ENCODE assay signal across 1 cellular context in the genomic region with DNA sequence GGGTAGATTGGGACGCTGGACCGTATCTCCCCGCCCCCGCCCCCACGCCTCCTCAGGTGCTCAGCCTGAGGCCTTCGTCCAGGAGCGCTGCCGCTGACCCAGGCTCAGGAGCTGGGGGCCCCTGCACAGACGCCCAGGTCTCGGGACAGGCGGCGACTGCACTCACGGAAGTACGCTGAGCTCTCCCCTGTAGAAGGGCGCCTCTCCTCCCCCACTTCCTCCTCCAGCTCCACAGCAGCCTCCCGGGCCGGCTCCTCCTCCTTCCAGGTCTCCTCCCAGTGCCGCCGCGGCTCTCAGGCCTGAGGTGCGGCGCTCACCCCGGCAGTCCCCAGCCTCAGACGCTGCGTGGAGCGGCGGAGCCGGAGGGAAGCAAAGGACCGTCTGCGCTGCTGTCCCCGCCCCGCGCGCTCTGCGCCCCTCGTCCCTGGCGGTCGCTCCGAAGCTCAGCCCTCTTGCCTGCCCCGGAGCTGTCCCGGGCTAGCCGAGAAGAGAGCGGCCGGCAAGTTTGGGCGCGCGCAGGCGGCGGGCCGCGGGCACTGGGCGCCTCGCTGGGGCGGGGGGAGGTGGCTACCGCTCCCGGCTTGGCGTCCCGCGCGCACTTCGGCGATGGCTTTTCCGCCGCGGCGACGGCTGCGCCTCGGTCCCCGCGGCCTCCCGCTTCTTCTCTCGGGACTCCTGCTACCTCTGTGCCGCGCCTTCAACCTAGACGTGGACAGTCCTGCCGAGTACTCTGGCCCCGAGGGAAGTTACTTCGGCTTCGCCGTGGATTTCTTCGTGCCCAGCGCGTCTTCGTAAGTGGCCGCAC.
A peak's percentile ranks its signal among the peaks of the same experiment; 100 is the strongest.
TF ChIP-seq lines count a peak whose summit lies in the region.

A gene (plus strand): TSS at position 324 of the 805 bp plus-strand sequence. CDS start 283 bp downstream, at position 607.

TF ChIP-seq in HepG2, 621 proteins besides CTCF, POLR2A, EP300 and RAD21 (continued from another document and continues in another):
- TF ChIP-seq, protein P1, sequence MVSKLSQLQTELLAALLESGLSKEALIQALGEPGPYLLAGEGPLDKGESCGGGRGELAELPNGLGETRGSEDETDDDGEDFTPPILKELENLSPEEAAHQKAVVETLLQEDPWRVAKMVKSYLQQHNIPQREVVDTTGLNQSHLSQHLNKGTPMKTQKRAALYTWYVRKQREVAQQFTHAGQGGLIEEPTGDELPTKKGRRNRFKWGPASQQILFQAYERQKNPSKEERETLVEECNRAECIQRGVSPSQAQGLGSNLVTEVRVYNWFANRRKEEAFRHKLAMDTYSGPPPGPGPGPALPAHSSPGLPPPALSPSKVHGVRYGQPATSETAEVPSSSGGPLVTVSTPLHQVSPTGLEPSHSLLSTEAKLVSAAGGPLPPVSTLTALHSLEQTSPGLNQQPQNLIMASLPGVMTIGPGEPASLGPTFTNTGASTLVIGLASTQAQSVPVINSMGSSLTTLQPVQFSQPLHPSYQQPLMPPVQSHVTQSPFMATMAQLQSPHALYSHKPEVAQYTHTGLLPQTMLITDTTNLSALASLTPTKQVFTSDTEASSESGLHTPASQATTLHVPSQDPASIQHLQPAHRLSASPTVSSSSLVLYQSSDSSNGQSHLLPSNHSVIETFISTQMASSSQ (IDR thresholded peaks at IDR 0.05; ENCODE audit: low read depth): no peak
- TF ChIP-seq, protein P1 (CRISPR knock-in tag; IDR thresholded peaks at IDR 0.05; ENCODE audit: borderline replicate concordance): peak; percentile 74; the same call in 1 of the 2 replicates
- peak; percentile 84 for TF ChIP-seq ZBTB7A (CRISPR knock-in tag; IDR thresholded peaks at IDR 0.05)
- 0 out of 2 replicates have a peak, but pooled peaks have one; percentile 43 for TF ChIP-seq FOXK1 (CRISPR knock-in tag; IDR thresholded peaks at IDR 0.05; ENCODE audit: borderline replicate concordance, low read depth)
- TF ChIP-seq, protein P2, sequence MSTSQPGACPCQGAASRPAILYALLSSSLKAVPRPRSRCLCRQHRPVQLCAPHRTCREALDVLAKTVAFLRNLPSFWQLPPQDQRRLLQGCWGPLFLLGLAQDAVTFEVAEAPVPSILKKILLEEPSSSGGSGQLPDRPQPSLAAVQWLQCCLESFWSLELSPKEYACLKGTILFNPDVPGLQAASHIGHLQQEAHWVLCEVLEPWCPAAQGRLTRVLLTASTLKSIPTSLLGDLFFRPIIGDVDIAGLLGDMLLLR (CRISPR knock-in tag; IDR thresholded peaks at IDR 0.05): peak; percentile 94
- TF ChIP-seq KMT2B (CRISPR knock-in tag; IDR thresholded peaks at IDR 0.05): peak; percentile 72
- TF ChIP-seq ZNF747 (CRISPR knock-in tag; IDR thresholded peaks at IDR 0.05; ENCODE audit: borderline replicate concordance): peak; percentile 66
- no peak for TF ChIP-seq ZNF720 (CRISPR knock-in tag; IDR thresholded peaks at IDR 0.05)
- 0 out of 2 replicates have a peak, but pooled peaks have one; percentile 6 for TF ChIP-seq ZFP36L2 (CRISPR knock-in tag; IDR thresholded peaks at IDR 0.05)
- no peak; the same call in 1 of the 2 replicates for TF ChIP-seq ZNF234 (CRISPR knock-in tag; conservative IDR thresholded peaks at IDR 0.05)
- TF ChIP-seq ZFP36 (IDR thresholded peaks at IDR 0.05; ENCODE audit: borderline replicate concordance, low read depth, low read length, partially characterized antibody): no peak
- TF ChIP-seq, protein P3, sequence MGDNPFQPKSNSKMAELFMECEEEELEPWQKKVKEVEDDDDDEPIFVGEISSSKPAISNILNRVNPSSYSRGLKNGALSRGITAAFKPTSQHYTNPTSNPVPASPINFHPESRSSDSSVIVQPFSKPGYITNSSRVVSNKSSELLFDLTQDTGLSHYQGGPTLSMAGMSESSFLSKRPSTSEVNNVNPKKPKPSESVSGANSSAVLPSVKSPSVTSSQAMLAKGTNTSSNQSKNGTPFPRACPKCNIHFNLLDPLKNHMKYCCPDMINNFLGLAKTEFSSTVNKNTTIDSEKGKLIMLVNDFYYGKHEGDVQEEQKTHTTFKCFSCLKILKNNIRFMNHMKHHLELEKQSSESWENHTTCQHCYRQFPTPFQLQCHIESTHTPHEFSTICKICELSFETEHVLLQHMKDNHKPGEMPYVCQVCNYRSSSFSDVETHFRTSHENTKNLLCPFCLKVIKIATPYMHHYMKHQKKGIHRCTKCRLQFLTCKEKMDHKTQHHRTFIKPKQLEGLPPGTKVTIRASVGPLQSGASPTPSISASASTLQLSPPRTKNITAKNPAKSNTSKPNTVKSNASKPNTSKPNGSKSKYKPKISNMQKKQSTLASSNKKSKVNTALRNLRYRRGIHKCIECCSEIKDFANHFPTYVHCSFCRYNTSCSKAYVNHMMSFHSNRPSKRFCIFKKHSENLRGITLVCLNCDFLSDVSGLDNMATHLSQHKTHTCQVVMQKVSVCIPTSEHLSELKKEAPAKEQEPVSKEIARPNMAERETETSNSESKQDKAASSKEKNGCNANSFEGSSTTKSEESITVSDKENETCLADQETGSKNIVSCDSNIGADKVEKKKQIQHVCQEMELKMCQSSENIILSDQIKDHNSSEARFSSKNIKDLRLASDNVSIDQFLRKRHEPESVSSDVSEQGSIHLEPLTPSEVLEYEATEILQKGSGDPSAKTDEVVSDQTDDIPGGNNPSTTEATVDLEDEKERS (CRISPR knock-in tag; IDR thresholded peaks at IDR 0.05): peak; percentile 88; the same call in 1 of the 2 replicates
- no peak for TF ChIP-seq NFRKB (IDR thresholded peaks at IDR 0.05)
- TF ChIP-seq SRSF4 (IDR thresholded peaks at IDR 0.05; ENCODE audit: low read depth, low read length, poor library complexity, severe bottlenecking): no peak
- TF ChIP-seq BRCA1 (CRISPR knock-in tag; IDR thresholded peaks at IDR 0.05): no peak
- peak; percentile 94 for TF ChIP-seq ZSCAN31 (CRISPR knock-in tag; IDR thresholded peaks at IDR 0.05; ENCODE audit: low read depth)
- TF ChIP-seq, protein P4, sequence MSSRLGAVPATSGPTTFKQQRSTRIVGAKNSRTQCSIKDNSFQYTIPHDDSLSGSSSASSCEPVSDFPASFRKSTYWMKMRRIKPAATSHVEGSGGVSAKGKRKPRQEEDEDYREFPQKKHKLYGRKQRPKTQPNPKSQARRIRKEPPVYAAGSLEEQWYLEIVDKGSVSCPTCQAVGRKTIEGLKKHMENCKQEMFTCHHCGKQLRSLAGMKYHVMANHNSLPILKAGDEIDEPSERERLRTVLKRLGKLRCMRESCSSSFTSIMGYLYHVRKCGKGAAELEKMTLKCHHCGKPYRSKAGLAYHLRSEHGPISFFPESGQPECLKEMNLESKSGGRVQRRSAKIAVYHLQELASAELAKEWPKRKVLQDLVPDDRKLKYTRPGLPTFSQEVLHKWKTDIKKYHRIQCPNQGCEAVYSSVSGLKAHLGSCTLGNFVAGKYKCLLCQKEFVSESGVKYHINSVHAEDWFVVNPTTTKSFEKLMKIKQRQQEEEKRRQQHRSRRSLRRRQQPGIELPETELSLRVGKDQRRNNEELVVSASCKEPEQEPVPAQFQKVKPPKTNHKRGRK (CRISPR knock-in tag; IDR thresholded peaks at IDR 0.05): no peak
- TF ChIP-seq ATF7-NPFF (CRISPR knock-in tag; IDR thresholded peaks at IDR 0.05; ENCODE audit: low read depth): peak; percentile 89
- TF ChIP-seq TOE1 (CRISPR knock-in tag; IDR thresholded peaks at IDR 0.05): peak; percentile 48; the same call in 1 of the 2 replicates
- no peak for TF ChIP-seq PAF1 (CRISPR knock-in tag; IDR thresholded peaks at IDR 0.05)
- TF ChIP-seq, protein P5, sequence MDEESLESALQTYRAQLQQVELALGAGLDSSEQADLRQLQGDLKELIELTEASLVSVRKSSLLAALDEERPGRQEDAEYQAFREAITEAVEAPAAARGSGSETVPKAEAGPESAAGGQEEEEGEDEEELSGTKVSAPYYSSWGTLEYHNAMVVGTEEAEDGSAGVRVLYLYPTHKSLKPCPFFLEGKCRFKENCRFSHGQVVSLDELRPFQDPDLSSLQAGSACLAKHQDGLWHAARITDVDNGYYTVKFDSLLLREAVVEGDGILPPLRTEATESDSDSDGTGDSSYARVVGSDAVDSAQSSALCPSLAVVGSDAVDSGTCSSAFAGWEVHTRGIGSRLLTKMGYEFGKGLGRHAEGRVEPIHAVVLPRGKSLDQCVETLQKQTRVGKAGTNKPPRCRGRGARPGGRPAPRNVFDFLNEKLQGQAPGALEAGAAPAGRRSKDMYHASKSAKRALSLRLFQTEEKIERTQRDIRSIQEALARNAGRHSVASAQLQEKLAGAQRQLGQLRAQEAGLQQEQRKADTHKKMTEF (CRISPR knock-in tag; IDR thresholded peaks at IDR 0.05): peak; percentile 91
- peak; percentile 25; the same call in 1 of the 2 replicates for TF ChIP-seq ZNF550 (CRISPR knock-in tag; IDR thresholded peaks at IDR 0.05; ENCODE audit: borderline replicate concordance)
- TF ChIP-seq MTF2 (CRISPR knock-in tag; IDR thresholded peaks at IDR 0.05; ENCODE audit: borderline replicate concordance): peak; percentile 100
- TF ChIP-seq ZNF431 (CRISPR knock-in tag; IDR thresholded peaks at IDR 0.05; ENCODE audit: borderline replicate concordance, low read depth): 0 out of 2 replicates have a peak, but pooled peaks have one; percentile 51
- no peak for TF ChIP-seq HNRNPH1 (optimal IDR thresholded peaks at IDR 0.05; ENCODE audit: low read depth, low read length)
- no peak; the same call in 1 of the 2 replicates for TF ChIP-seq NKX3-1 (CRISPR knock-in tag; IDR thresholded peaks at IDR 0.05)
- TF ChIP-seq ZNF543 (CRISPR knock-in tag; IDR thresholded peaks at IDR 0.05): peak; percentile 82
- peak; percentile 77; the same call in 1 of the 2 replicates for TF ChIP-seq ZSCAN20 (CRISPR knock-in tag; IDR thresholded peaks at IDR 0.05; ENCODE audit: borderline replicate concordance)
- TF ChIP-seq, protein P6, sequence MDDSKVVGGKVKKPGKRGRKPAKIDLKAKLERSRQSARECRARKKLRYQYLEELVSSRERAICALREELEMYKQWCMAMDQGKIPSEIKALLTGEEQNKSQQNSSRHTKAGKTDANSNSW (CRISPR knock-in tag; IDR thresholded peaks at IDR 0.05; ENCODE audit: borderline replicate concordance): no peak; the same call in none of the 2 replicates
- peak; percentile 96 for TF ChIP-seq KMT2A (CRISPR knock-in tag; IDR thresholded peaks at IDR 0.05)
- TF ChIP-seq, protein P7, sequence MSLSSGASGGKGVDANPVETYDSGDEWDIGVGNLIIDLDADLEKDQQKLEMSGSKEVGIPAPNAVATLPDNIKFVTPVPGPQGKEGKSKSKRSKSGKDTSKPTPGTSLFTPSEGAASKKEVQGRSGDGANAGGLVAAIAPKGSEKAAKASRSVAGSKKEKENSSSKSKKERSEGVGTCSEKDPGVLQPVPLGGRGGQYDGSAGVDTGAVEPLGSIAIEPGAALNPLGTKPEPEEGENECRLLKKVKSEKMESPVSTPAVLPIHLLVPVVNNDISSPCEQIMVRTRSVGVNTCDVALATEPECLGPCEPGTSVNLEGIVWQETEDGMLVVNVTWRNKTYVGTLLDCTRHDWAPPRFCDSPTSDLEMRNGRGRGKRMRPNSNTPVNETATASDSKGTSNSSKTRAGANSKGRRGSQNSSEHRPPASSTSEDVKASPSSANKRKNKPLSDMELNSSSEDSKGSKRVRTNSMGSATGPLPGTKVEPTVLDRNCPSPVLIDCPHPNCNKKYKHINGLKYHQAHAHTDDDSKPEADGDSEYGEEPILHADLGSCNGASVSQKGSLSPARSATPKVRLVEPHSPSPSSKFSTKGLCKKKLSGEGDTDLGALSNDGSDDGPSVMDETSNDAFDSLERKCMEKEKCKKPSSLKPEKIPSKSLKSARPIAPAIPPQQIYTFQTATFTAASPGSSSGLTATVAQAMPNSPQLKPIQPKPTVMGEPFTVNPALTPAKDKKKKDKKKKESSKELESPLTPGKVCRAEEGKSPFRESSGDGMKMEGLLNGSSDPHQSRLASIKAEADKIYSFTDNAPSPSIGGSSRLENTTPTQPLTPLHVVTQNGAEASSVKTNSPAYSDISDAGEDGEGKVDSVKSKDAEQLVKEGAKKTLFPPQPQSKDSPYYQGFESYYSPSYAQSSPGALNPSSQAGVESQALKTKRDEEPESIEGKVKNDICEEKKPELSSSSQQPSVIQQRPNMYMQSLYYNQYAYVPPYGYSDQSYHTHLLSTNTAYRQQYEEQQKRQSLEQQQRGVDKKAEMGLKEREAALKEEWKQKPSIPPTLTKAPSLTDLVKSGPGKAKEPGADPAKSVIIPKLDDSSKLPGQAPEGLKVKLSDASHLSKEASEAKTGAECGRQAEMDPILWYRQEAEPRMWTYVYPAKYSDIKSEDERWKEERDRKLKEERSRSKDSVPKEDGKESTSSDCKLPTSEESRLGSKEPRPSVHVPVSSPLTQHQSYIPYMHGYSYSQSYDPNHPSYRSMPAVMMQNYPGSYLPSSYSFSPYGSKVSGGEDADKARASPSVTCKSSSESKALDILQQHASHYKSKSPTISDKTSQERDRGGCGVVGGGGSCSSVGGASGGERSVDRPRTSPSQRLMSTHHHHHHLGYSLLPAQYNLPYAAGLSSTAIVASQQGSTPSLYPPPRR (CRISPR knock-in tag; IDR thresholded peaks at IDR 0.05; ENCODE audit: borderline replicate concordance): peak; percentile 81; the same call in 1 of the 2 replicates
- TF ChIP-seq RXRB (CRISPR knock-in tag; IDR thresholded peaks at IDR 0.05; ENCODE audit: borderline replicate concordance): peak; percentile 60; the same call in 1 of the 2 replicates
- TF ChIP-seq, protein P8, sequence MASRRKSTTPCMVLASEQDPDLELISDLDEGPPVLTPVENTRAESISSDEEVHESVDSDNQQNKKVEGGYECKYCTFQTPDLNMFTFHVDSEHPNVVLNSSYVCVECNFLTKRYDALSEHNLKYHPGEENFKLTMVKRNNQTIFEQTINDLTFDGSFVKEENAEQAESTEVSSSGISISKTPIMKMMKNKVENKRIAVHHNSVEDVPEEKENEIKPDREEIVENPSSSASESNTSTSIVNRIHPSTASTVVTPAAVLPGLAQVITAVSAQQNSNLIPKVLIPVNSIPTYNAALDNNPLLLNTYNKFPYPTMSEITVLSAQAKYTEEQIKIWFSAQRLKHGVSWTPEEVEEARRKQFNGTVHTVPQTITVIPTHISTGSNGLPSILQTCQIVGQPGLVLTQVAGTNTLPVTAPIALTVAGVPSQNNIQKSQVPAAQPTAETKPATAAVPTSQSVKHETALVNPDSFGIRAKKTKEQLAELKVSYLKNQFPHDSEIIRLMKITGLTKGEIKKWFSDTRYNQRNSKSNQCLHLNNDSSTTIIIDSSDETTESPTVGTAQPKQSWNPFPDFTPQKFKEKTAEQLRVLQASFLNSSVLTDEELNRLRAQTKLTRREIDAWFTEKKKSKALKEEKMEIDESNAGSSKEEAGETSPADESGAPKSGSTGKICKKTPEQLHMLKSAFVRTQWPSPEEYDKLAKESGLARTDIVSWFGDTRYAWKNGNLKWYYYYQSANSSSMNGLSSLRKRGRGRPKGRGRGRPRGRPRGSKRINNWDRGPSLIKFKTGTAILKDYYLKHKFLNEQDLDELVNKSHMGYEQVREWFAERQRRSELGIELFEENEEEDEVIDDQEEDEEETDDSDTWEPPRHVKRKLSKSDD (CRISPR knock-in tag; IDR thresholded peaks at IDR 0.05; ENCODE audit: low read depth): no peak
- no peak for TF ChIP-seq MAFF (IDR thresholded peaks at IDR 0.05; ENCODE audit: low read depth, low read length)
- TF ChIP-seq PTBP1 (IDR thresholded peaks at IDR 0.05; ENCODE audit: low read depth, low read length, poor library complexity, severe bottlenecking): peak; percentile 69
- TF ChIP-seq MTA3 (CRISPR knock-in tag; IDR thresholded peaks at IDR 0.05): no peak
